Comparison of ENCODE assay signal across 9 cellular contexts in genomic region chr15:72272997-72273352, GRCh38. TPM values are rescaled to one million over a fixed set of nuclear protein-coding genes. Genes with fewer than 3 reads are reported as not detected.
A peak's percentile ranks its signal among the peaks of the same experiment; 100 is the strongest.
DNase-seq lines count a peak whose midpoint lies in the region; ATAC-seq and TF ChIP-seq lines count a peak whose summit lies in the region.
"Had no signal": no experiment of that assay in that cellular context is flagged by ENCODE, and none has a peak within 500 bp of the region (broad histone marks: within the 10 kb centered on the region; RNA-seq: fewer than 3 reads in every experiment).

No MANE protein-coding gene starts in this region.

- peaks cover 32% of the 10 kb centered on the region for H3K4me1 Mint-ChIP-seq in activated CD4-positive, alpha-beta T cell treated with anti-CD3 and anti-CD28 coated beads, Interleukin-2, amount 10 ng/mL, durations not matched to agents 24 days and 14 days
- peaks cover 33 to 47% of the 10 kb centered on the region in 2 donors for H3K4me1 Mint-ChIP-seq in immature natural killer cell

- H3K9me3 Mint-ChIP-seq in activated CD4-positive, alpha-beta T cell treated with anti-CD3 and anti-CD28 coated beads, Interleukin-2, amount 10 ng/mL, durations not matched to agents 24 days and 14 days, result no peaks in the 10 kb centered on the region
- H3K9me3 Mint-ChIP-seq in activated naive CD4-positive, alpha-beta T cell treated with anti-CD3 and anti-CD28 coated beads, Interleukin-2, amount 50 U/mL, for 72 hours, result no peaks in the 10 kb centered on the region
- H3K9me3 Mint-ChIP-seq in immature natural killer cell, result no peaks in the 10 kb centered on the region

- peak overlapping the region; percentile 64 for H3K27ac ChIP-seq in substantia nigra (ENCODE audit: low read depth, low read length, poor library complexity, severe bottlenecking)
- H3K27ac ChIP-seq: C4-2B had no signal

- H3K27ac Mint-ChIP-seq in activated CD4-positive, alpha-beta T cell treated with anti-CD3 and anti-CD28 coated beads, Interleukin-2, amount 10 ng/mL, durations not matched to agents 24 days and 14 days, result peak overlapping the region; percentile 84
- peak overlapping the region; percentile 19 to 91 for H3K27ac Mint-ChIP-seq in activated naive CD4-positive, alpha-beta T cell treated with anti-CD3 and anti-CD28 coated beads, Interleukin-2, amount 50 U/mL, for 72 hours
- peak overlapping the region; percentile 88 to 95 (median 94) for H3K27ac Mint-ChIP-seq in immature natural killer cell

- H3K36me3 Mint-ChIP-seq in activated CD4-positive, alpha-beta T cell treated with anti-CD3 and anti-CD28 coated beads, Interleukin-2, amount 10 ng/mL, durations not matched to agents 24 days and 14 days (ENCODE audit: low read depth), result peaks cover 16% of the 10 kb centered on the region
- H3K36me3 Mint-ChIP-seq in activated naive CD4-positive, alpha-beta T cell treated with anti-CD3 and anti-CD28 coated beads, Interleukin-2, amount 50 U/mL, for 72 hours, result peaks cover 5 to 9% of the 10 kb centered on the region in 2 donors
- H3K36me3 Mint-ChIP-seq in immature natural killer cell, result peaks cover 0 to 6% (median 4%) of the 10 kb centered on the region in 3 donors

- peak in 1 of 2 donors; percentile 2 for ATAC-seq in activated naive CD4-positive, alpha-beta T cell treated with anti-CD3 and anti-CD28 coated beads, Interleukin-2, amount 50 U/mL, for 72 hours

- DNase-seq in activated CD4-positive, alpha-beta T cell treated with anti-CD3 and anti-CD28 coated beads, Interleukin-2, amount 10 ng/mL, durations not matched to agents 24 days and 14 days, result no peak
- DNase-seq in activated CD4-positive, alpha-beta T cell treated with anti-CD3 and anti-CD28 coated beads, Interleukin-2, amount 50 U/mL, for 1 hour, result no peak
- DNase-seq in activated naive CD4-positive, alpha-beta T cell treated with anti-CD3 and anti-CD28 coated beads, Interleukin-2, amount 50 U/mL, for 72 hours (ENCODE audit: low spot score in 2 of 2), result no peak
- no peak for DNase-seq in immature natural killer cell
- DNase-seq in substantia nigra (lab: John Stamatoyannopoulos, UW), result no peak
- no peak for DNase-seq in cerebellar cortex (ENCODE audit: low spot score)
- no peak for DNase-seq in dedifferentiated amniotic fluid mesenchymal stem cell (ENCODE audit: extremely low spot score)
- no peak for DNase-seq in erythroblast (lab: John Stamatoyannopoulos, UW)

- intact Hi-C loops in activated CD4-positive, alpha-beta T cell treated with anti-CD3 and anti-CD28 coated beads, Interleukin-2, amount 10 ng/mL, durations not matched to agents 24 days and 14 days (cut with micrococcal nuclease), result loop anchor here (1.0 to 2.0 kb wide), 8 partner anchors 36 to 510 kb away; partner anchors contain the start of genes ADPGK, ARIH1, HEXA and MYO9A

- TF ChIP-seq POLR2A in erythroblast (IDR thresholded peaks at IDR 0.05; ENCODE audit: low read length), result no peak

- H3K27me3 Mint-ChIP-seq in activated CD4-positive, alpha-beta T cell treated with anti-CD3 and anti-CD28 coated beads, Interleukin-2, amount 10 ng/mL, durations not matched to agents 24 days and 14 days, result peaks cover 4% of the 10 kb centered on the region
- H3K27me3 Mint-ChIP-seq in immature natural killer cell (ENCODE audit: low read depth in 3 of 3), result peaks cover 3 to 8% (median 5%) of the 10 kb centered on the region in 3 donors

- H3K4me3 Mint-ChIP-seq in activated CD4-positive, alpha-beta T cell treated with anti-CD3 and anti-CD28 coated beads, Interleukin-2, amount 10 ng/mL, durations not matched to agents 24 days and 14 days, result peak overlapping the region; percentile 88
- peak overlapping the region; percentile 87 to 91 (median 90) for H3K4me3 Mint-ChIP-seq in immature natural killer cell

RNA-seq across cellular contexts. Expression of gene PARP6, which starts 0.6 kb away (rescaled TPM):
- total RNA-seq in activated CD4-positive, alpha-beta T cell treated with anti-CD3 and anti-CD28 coated beads, Interleukin-2, amount 10 ng/mL, durations not matched to agents 24 days and 14 days, result 69.7 and 78.6 TPM in 2 replicates
- 10 to 100 TPM; 52.3 to 64.8 TPM for total RNA-seq in activated naive CD4-positive, alpha-beta T cell treated with anti-CD3 and anti-CD28 coated beads, Interleukin-2, amount 50 U/mL, for 72 hours
- 10 to 100 TPM; 11.0 to 26.8 (median 19.1) TPM for polyA plus RNA-seq in immature natural killer cell

RNA-seq across cellular contexts. Expression of gene PKM, which starts 42.0 kb away (rescaled TPM):
- total RNA-seq in activated CD4-positive, alpha-beta T cell treated with anti-CD3 and anti-CD28 coated beads, Interleukin-2, amount 10 ng/mL, durations not matched to agents 24 days and 14 days, result 2,437 and 2,525 TPM in 2 replicates
- 1,000 to 10,000 TPM; 1,316 to 2,692 TPM for total RNA-seq in activated naive CD4-positive, alpha-beta T cell treated with anti-CD3 and anti-CD28 coated beads, Interleukin-2, amount 50 U/mL, for 72 hours
- 100 to 1,000 TPM; 181 to 233 (median 224) TPM for polyA plus RNA-seq in immature natural killer cell

RNA-seq across cellular contexts. Expression of gene CELF6, which starts 47.0 kb away (rescaled TPM):
- total RNA-seq in activated CD4-positive, alpha-beta T cell treated with anti-CD3 and anti-CD28 coated beads, Interleukin-2, amount 10 ng/mL, durations not matched to agents 24 days and 14 days, result 0.19 and 0.21 TPM in 2 replicates
- under 1 TPM; 0.37 to 0.48 TPM for total RNA-seq in activated naive CD4-positive, alpha-beta T cell treated with anti-CD3 and anti-CD28 coated beads, Interleukin-2, amount 50 U/mL, for 72 hours
- under 1 TPM in 1 of 3 donors, not detected in 2; 0.13 TPM for polyA plus RNA-seq in immature natural killer cell
